8 cellular contexts compared by ENCODE assay signal in the genomic region with DNA sequence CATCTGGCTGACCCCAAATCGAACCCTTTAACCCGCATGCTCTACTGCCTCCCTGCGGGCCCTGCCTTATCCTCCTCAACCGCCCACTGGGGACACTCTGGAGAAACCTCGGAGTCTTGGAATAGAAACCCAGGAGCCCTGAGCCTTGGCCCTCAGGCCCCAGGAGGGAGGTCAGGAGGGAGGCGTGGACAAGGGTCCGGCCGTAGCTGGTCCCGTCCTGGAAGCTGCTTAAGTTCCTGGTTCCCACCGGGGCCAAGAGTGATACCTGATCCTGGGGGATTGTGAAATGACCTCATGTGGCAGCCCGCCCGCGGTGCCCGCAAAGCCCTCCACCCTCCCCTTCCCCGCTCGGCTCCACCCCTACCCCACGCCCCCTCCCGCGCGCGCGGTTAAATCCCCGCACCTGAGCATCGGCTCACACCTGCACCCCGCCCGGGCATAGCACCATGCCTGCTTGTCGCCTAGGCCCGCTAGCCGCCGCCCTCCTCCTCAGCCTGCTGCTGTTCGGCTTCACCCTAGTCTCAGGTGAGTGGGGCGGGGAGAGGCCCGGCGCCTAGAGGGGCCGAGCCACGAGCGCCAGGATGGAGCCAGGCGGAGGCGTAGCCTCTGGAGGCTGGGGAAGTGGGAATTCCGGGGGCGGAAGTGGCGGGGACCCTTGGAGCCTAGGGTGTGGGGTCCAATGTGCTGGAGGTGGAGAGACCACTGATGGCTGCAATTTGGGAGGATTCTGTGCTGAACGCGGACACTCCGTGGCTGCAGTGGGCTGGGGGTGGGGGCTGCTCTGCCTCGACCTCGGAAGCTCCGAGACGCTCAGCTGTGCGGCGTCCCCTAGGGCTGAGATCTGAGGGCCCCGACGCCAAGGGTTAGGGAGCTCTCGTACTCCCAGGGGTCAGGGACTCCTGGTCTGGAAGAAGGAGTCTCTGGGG. TPM values are rescaled to one million over a fixed set of nuclear protein-coding genes. Genes with fewer than 3 reads are reported as not detected.
DNase-seq lines count a peak whose midpoint lies in the region; ATAC-seq and TF ChIP-seq lines count a peak whose summit lies in the region.

A gene with protein sequence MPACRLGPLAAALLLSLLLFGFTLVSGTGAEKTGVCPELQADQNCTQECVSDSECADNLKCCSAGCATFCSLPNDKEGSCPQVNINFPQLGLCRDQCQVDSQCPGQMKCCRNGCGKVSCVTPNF (plus strand): TSS at position 418 of the 926 bp plus-strand sequence. CDS start 29 bp downstream, at position 447.

- H3K27me3 ChIP-seq in rectal smooth muscle tissue (ENCODE audit: control insufficient read depth, insufficient read depth, low read length): no peaks in the 10 kb centered on the region

- peaks cover 40% of the 10 kb centered on the region for H3K27me3 Mint-ChIP-seq in activated naive CD4-positive, alpha-beta T cell treated with anti-CD3 and anti-CD28 coated beads, Interleukin-2, amount 50 U/mL, for 24 hours

- TF ChIP-seq CTCF in VCaP (conservative IDR thresholded peaks at IDR 0.05): no peak

- H3K27ac ChIP-seq in VCaP: peak within 1 kb of the TSS; percentile 85
- H3K27ac ChIP-seq in rectal smooth muscle tissue (ENCODE audit: low read depth, low read length): peak within 1 kb of the TSS; percentile 87

- peaks cover 3% of the 10 kb centered on the region for H3K4me1 Mint-ChIP-seq in activated naive CD4-positive, alpha-beta T cell treated with anti-CD3 and anti-CD28 coated beads, Interleukin-2, amount 50 U/mL, for 24 hours

- H3K4me1 ChIP-seq in rectal smooth muscle tissue (ENCODE audit: control insufficient read depth, insufficient read depth, low read length): no peaks in the 10 kb centered on the region

- H3K27ac Mint-ChIP-seq in activated naive CD4-positive, alpha-beta T cell treated with anti-CD3 and anti-CD28 coated beads, Interleukin-2, amount 50 U/mL, for 24 hours: no peak within 1 kb of the TSS

- ATAC-seq in left cardiac atrium: peak; percentile 40 to 66

- intact Hi-C loops in left cardiac atrium (cut with DNase I): no loop called here

- H3K9me3 Mint-ChIP-seq in activated naive CD4-positive, alpha-beta T cell treated with anti-CD3 and anti-CD28 coated beads, Interleukin-2, amount 50 U/mL, for 24 hours: no peaks in the 10 kb centered on the region

- peak within 1 kb of the TSS; percentile 75 for H3K4me3 ChIP-seq in rectal smooth muscle tissue (ENCODE audit: low read length)

- H3K36me3 ChIP-seq in rectal smooth muscle tissue (ENCODE audit: control insufficient read depth, insufficient read depth, low read length): no peaks in the 10 kb centered on the region

- no peak for DNase-seq in activated naive CD4-positive, alpha-beta T cell (lab: John Stamatoyannopoulos, UW)
- DNase-seq in left cardiac atrium: no peak
- DNase-seq in NK-92 treated with Interleukin-12 subunit alpha and Interleukin-12 subunit beta, amount 100 ng/mL, for 24 hours (lab: John Stamatoyannopoulos, UW): no peak
- no peak for DNase-seq in NCI-H128 (lab: John Stamatoyannopoulos, UW; ENCODE audit: unreplicated experiment)
- DNase-seq in NCI-H187 treated with DMSO at 0.1 percent for 48 hours (lab: John Stamatoyannopoulos, UW): no peak

- peak within 1 kb of the TSS; percentile 64 for H3K4me3 Mint-ChIP-seq in activated naive CD4-positive, alpha-beta T cell treated with anti-CD3 and anti-CD28 coated beads, Interleukin-2, amount 50 U/mL, for 24 hours

- peaks cover 1% of the 10 kb centered on the region for H3K36me3 Mint-ChIP-seq in activated naive CD4-positive, alpha-beta T cell treated with anti-CD3 and anti-CD28 coated beads, Interleukin-2, amount 50 U/mL, for 24 hours

- H3K9ac ChIP-seq in rectal smooth muscle tissue (ENCODE audit: low read length): peak within 1 kb of the TSS; percentile 22

RNA-seq across cellular contexts. Expression of the gene that starts here (rescaled TPM):
- total RNA-seq in left cardiac atrium: 1 to 10 TPM in 1 of 2 donors, under 1 TPM in 1; 0.52 to 6.9 TPM
